Comparison of ENCODE assay signal across 31 cellular contexts in genomic region chr11:1353383-1354124, GRCh38. TPM values are rescaled to one million over a fixed set of nuclear protein-coding genes. Genes with fewer than 3 reads are reported as not detected.
DNase-seq lines count a peak whose midpoint lies in the region; ATAC-seq and TF ChIP-seq lines count a peak whose summit lies in the region.
"Had no signal": no experiment of that assay in that cellular context is flagged by ENCODE, and none has a peak within 500 bp of the region (broad histone marks: within the 10 kb centered on the region; RNA-seq: fewer than 3 reads in every experiment).

No MANE protein-coding gene starts in this region.

- H2AFZ ChIP-seq in GM23338: no peak overlapping the region

- no peak overlapping the region for H3K4me3 ChIP-seq in GM23338
- H3K4me3 ChIP-seq: right atrium auricular region, SK-N-MC, suprapubic skin had no signal

- H3K4me3 Mint-ChIP-seq in GM23338 (no peak overlapping the region), glutamatergic neuron (ENCODE audit: unreplicated experiment) (no peak overlapping the region)
- no peak overlapping the region for H3K4me3 Mint-ChIP-seq in stimulated activated naive B cell treated with anti-CD40 and anti-IgM and Interleukin-4, amounts not matched to agents 10 μg/mL and 1 μg/mL and 100 μg/mL, for 72 hours
- H3K4me3 Mint-ChIP-seq: activated CD4-positive, alpha-beta T cell treated with anti-CD3 and anti-CD28 coated beads for 36 hours; activated T-cell treated with anti-CD3 and anti-CD28 coated beads, Interleukin-2, amount 50 U/mL, for 24 hours; brain; CD4-positive, alpha-beta memory T cell; natural killer cell; T-helper 17 cell had no signal

- no peaks in the 10 kb centered on the region for H3K36me3 ChIP-seq in GM23338 (ENCODE audit: insufficient read depth)
- H3K36me3 ChIP-seq: right atrium auricular region, suprapubic skin had no signal

- peaks cover 15% of the 10 kb centered on the region for H3K27me3 Mint-ChIP-seq in GM23338 (ENCODE audit: insufficient read depth, low read depth, poor library complexity)
- peaks cover 15% of the 10 kb centered on the region for H3K27me3 Mint-ChIP-seq in glutamatergic neuron (ENCODE audit: unreplicated experiment)
- peaks cover 16 to 29% of the 10 kb centered on the region in 2 donors for H3K27me3 Mint-ChIP-seq in stimulated activated naive B cell treated with anti-CD40 and anti-IgM and Interleukin-4, amounts not matched to agents 10 μg/mL and 1 μg/mL and 100 μg/mL, for 72 hours
- H3K27me3 Mint-ChIP-seq: brain had no signal

- no peaks in the 10 kb centered on the region; the same call in 2 of the 3 replicates for H3K36me3 Mint-ChIP-seq in GM23338 (ENCODE audit: low read depth)
- no peaks in the 10 kb centered on the region for H3K36me3 Mint-ChIP-seq in glutamatergic neuron (ENCODE audit: unreplicated experiment)
- no peaks in the 10 kb centered on the region for H3K36me3 Mint-ChIP-seq in stimulated activated naive B cell treated with anti-CD40 and anti-IgM and Interleukin-4, amounts not matched to agents 10 μg/mL and 1 μg/mL and 100 μg/mL, for 72 hours
- H3K36me3 Mint-ChIP-seq: brain; CD4-positive, alpha-beta memory T cell; natural killer cell had no signal

- peak; percentile 18 for ATAC-seq in GM23338
- ATAC-seq in stimulated activated naive B cell treated with anti-CD40 and anti-IgM and Interleukin-4, amounts not matched to agents 10 μg/mL and 1 μg/mL and 100 μg/mL, for 72 hours (replicated peaks): peak; percentile 28 to 33
- no peak for ATAC-seq in GM21390 (IDR thresholded peaks at IDR 0.05; ENCODE audit: unreplicated experiment)
- ATAC-seq in GM21423 (IDR thresholded peaks at IDR 0.05; ENCODE audit: unreplicated experiment): no peak
- ATAC-seq: activated CD4-positive, alpha-beta T cell treated with anti-CD3 and anti-CD28 coated beads for 36 hours; T-helper 17 cell had no signal

- no peaks in the 10 kb centered on the region for H3F3A ChIP-seq in GM23338 (replicated peaks; ENCODE audit: low read depth)

- H4K20me1 ChIP-seq in GM23338 (replicated peaks; ENCODE audit: insufficient read depth): no peaks in the 10 kb centered on the region

- H3K9me2 ChIP-seq in GM23338 (ENCODE audit: insufficient read depth): no peaks in the 10 kb centered on the region

- H3K27ac Mint-ChIP-seq in GM23338 (no peak overlapping the region), glutamatergic neuron (ENCODE audit: unreplicated experiment) (no peak overlapping the region)
- H3K27ac Mint-ChIP-seq in stimulated activated naive B cell treated with anti-CD40 and anti-IgM and Interleukin-4, amounts not matched to agents 10 μg/mL and 1 μg/mL and 100 μg/mL, for 72 hours: peak overlapping the region; percentile 44
- H3K27ac Mint-ChIP-seq: activated CD4-positive, alpha-beta T cell treated with anti-CD3 and anti-CD28 coated beads for 36 hours; activated T-cell treated with anti-CD3 and anti-CD28 coated beads, Interleukin-2, amount 50 U/mL, for 24 hours; CD4-positive, alpha-beta memory T cell; natural killer cell; T-helper 17 cell had no signal

- H3K27me3 ChIP-seq in GM23338 (ENCODE audit: insufficient read depth): no peaks in the 10 kb centered on the region
- H3K27me3 ChIP-seq: right atrium auricular region had no signal

- no peak for TF ChIP-seq CTCF in GM23338 (conservative IDR thresholded peaks at IDR 0.05; ENCODE audit: low read depth in 2 of 2)
- no peak for TF ChIP-seq CTCF in glutamatergic neuron (IDR thresholded peaks at IDR 0.05; ENCODE audit: partially characterized antibody, unreplicated experiment)

- H3K4me2 ChIP-seq in GM23338: no peak overlapping the region

- no peaks in the 10 kb centered on the region for H3K79me2 ChIP-seq in GM23338 (replicated peaks; ENCODE audit: insufficient read depth)

- 0 out of 3 replicates have a peak, but pooled peaks cover 5% of the 10 kb centered on the region for H3K9me3 Mint-ChIP-seq in GM23338
- peaks cover 7% of the 10 kb centered on the region for H3K9me3 Mint-ChIP-seq in glutamatergic neuron (ENCODE audit: unreplicated experiment)
- H3K9me3 Mint-ChIP-seq in stimulated activated naive B cell treated with anti-CD40 and anti-IgM and Interleukin-4, amounts not matched to agents 10 μg/mL and 1 μg/mL and 100 μg/mL, for 72 hours: no peaks in the 10 kb centered on the region
- H3K9me3 Mint-ChIP-seq: activated T-cell treated with anti-CD3 and anti-CD28 coated beads, Interleukin-2, amount 50 U/mL, for 24 hours; CD4-positive, alpha-beta memory T cell; natural killer cell had no signal

- DNase-seq in NCI-H82 (lab: John Stamatoyannopoulos, UW) (peak; percentile 19), NCI-H82 treated with DMSO at 0.1 percent for 48 hours (lab: John Stamatoyannopoulos, UW; ENCODE audit: unreplicated experiment) (no peak), GM23338 (ENCODE audit: low spot score) (peak; percentile 38), glutamatergic neuron (peak; percentile 37), dermis blood vessel endothelial cell (no peak)
- no peak for DNase-seq in stimulated activated naive B cell treated with anti-CD40 and anti-IgM and Interleukin-4, amounts not matched to agents 10 μg/mL and 1 μg/mL and 100 μg/mL, for 72 hours
- DNase-seq: activated CD4-positive, alpha-beta T cell treated with anti-CD3 and anti-CD28 coated beads for 36 hours; activated gamma-delta T cell; activated T-cell treated with anti-CD3 and anti-CD28 coated beads, Interleukin-2, amount 50 U/mL, for 24 hours; CD4-positive, alpha-beta memory T cell; DMS79; effector CD8-positive, alpha-beta T cell; erythroblast; Kasumi-1; kidney; MV-4-11; natural killer cell; NCI-H1436 treated with DMSO at 0.1 percent for 48 hours; NCI-H2107; NCI-H774; stimulated activated CD4-positive, alpha-beta T cell treated with anti-CD3 and anti-CD28 coated beads, Interleukin-12 subunit alpha, Interleukin-12 subunit beta, amount 100 ng/mL, for 4 hours; stimulated activated CD4-positive, alpha-beta T cell treated with anti-CD3 and anti-CD28 coated beads, Interleukin-4, amount 100 ng/mL, for 24 hours; stimulated activated naive CD4-positive, alpha-beta T cell; T-helper 17 cell had no signal

- H3K4me1 Mint-ChIP-seq in GM23338 (peaks cover 6% of the 10 kb centered on the region), glutamatergic neuron (ENCODE audit: low read depth, unreplicated experiment) (peaks cover 4% of the 10 kb centered on the region)
- H3K4me1 Mint-ChIP-seq in stimulated activated naive B cell treated with anti-CD40 and anti-IgM and Interleukin-4, amounts not matched to agents 10 μg/mL and 1 μg/mL and 100 μg/mL, for 72 hours: peaks cover 0 to 2% of the 10 kb centered on the region in 2 donors
- H3K4me1 Mint-ChIP-seq: activated CD4-positive, alpha-beta T cell treated with anti-CD3 and anti-CD28 coated beads for 36 hours; CD4-positive, alpha-beta memory T cell; natural killer cell had no signal

- H3K27ac ChIP-seq in GM23338 (ENCODE audit: low read depth): no peak overlapping the region
- H3K27ac ChIP-seq: right atrium auricular region, SK-N-MC, suprapubic skin had no signal

- no peaks in the 10 kb centered on the region for H3K4me1 ChIP-seq in GM23338 (ENCODE audit: insufficient read depth)
- H3K4me1 ChIP-seq: right atrium auricular region, suprapubic skin had no signal

TF ChIP-seq in GM23338, 12 proteins besides CTCF, POLR2A, EP300 and RAD21 (continues in another document):
- TF ChIP-seq POLR2AphosphoS5 (IDR thresholded peaks at IDR 0.05; ENCODE audit: low read depth) (no peak), ZNF114 (CRISPR knock-in tag; IDR thresholded peaks at IDR 0.05) (no peak), STAT1 (IDR thresholded peaks at IDR 0.05; ENCODE audit: unreplicated experiment) (no peak)

RNA-seq across cellular contexts. Expression of gene BRSK2, which starts 36.2 kb away (rescaled TPM):
- 15.0 and 20.3 TPM in 2 replicates for total RNA-seq in GM23338 (2014; rRNA removed; shearing (Covaris generic))
- 7.2 and 10.1 TPM in 2 replicates for polyA plus RNA-seq in GM23338 (2016; fragmentation: Nextera tagmentation; extraction: Ambion mirVana)
- total RNA-seq in glutamatergic neuron (ENCODE audit: unreplicated experiment) (207 TPM), dermis blood vessel endothelial cell (0.23 and 0.51 TPM in 2 replicates)
- polyA plus RNA-seq: liver had no signal

RNA-seq across cellular contexts. Expression of gene TOLLIP, which starts 44.1 kb away (rescaled TPM):
- 11.7 and 18.0 TPM in 2 replicates for total RNA-seq in GM23338 (2014; rRNA removed; shearing (Covaris generic))
- 9.7 and 13.5 TPM in 2 replicates for polyA plus RNA-seq in GM23338 (2016; fragmentation: Nextera tagmentation; extraction: Ambion mirVana)
- total RNA-seq in glutamatergic neuron (ENCODE audit: unreplicated experiment): 67.5 TPM
- total RNA-seq in dermis blood vessel endothelial cell: 24.8 and 40.6 TPM in 2 replicates

Comparison
In these comparisons a context has a peak if more than half of its experiments do, and no peak if none do; other contexts are left out.
1. DNase-seq: peak in NCI-H82 (single experiment), GM23338 (single experiment) and glutamatergic neuron (single experiment); none in NCI-H82 treated with DMSO at 0.1 percent for 48 hours (single experiment), stimulated activated naive B cell treated with anti-CD40 and anti-IgM and Interleukin-4, amounts not matched to agents 10 μg/mL and 1 μg/mL and 100 μg/mL, for 72 hours (single experiment) and dermis blood vessel endothelial cell (single experiment).
2. ATAC-seq: peak in GM23338 (single experiment) and stimulated activated naive B cell treated with anti-CD40 and anti-IgM and Interleukin-4, amounts not matched to agents 10 μg/mL and 1 μg/mL and 100 μg/mL, for 72 hours (2 of 2); none in GM21390 (single experiment) and GM21423 (single experiment).
3. RNA of gene BRSK2, which starts 36.2 kb away (total RNA-seq): 207 TPM in glutamatergic neuron (single experiment) and 15.0 to 20.3 TPM in GM23338; 0.23 to 0.51 TPM in dermis blood vessel endothelial cell; every median in the first group is over 10 times any median in the second.